ENCODE assay signal across 1 cellular context in the genomic region with DNA sequence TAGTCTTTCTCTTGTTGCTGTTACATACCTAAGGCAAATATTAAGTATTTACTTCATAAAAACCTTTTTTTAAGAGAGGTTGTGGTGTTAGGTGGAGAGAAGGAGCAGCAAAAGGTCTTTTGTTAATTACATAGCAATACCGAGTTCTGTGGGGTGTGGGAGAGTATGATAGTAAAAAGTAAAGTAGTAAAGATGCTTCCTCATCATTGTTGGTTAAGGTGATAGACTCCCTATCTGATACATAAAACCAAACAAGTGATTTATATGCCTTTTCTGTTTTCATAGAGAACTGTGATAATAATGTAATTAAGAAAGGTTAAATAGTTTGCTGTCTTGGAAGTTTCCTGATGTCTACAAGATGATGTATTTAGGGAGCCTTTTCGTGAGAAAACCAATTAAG.
TF ChIP-seq lines count a peak whose summit lies in the region.

No MANE protein-coding gene starts in this region.

TF ChIP-seq in WTC11, 78 proteins besides CTCF, POLR2A, EP300 and RAD21 (continued from another document):
- TF ChIP-seq ZNF281 (CRISPR knock-in tag; IDR thresholded peaks at IDR 0.05) = no peak
- TF ChIP-seq GRHL2 (CRISPR knock-in tag; IDR thresholded peaks at IDR 0.05; ENCODE audit: insufficient replicate concordance, severe bottlenecking) = no peak
- TF ChIP-seq AFF4 (CRISPR knock-in tag; IDR thresholded peaks at IDR 0.05; ENCODE audit: borderline replicate concordance) = no peak
- TF ChIP-seq CREM (CRISPR knock-in tag; IDR thresholded peaks at IDR 0.05) = no peak
- no peak for TF ChIP-seq ZNF263 (CRISPR knock-in tag; IDR thresholded peaks at IDR 0.05; ENCODE audit: low read depth)
- no peak for TF ChIP-seq EMX1 (CRISPR knock-in tag; IDR thresholded peaks at IDR 0.05)
- no peak for TF ChIP-seq ZNF396 (CRISPR knock-in tag; IDR thresholded peaks at IDR 0.05; ENCODE audit: borderline replicate concordance)
- no peak for TF ChIP-seq KAT7 (CRISPR knock-in tag; IDR thresholded peaks at IDR 0.05; ENCODE audit: borderline replicate concordance)
- TF ChIP-seq NR2C2 (CRISPR knock-in tag; IDR thresholded peaks at IDR 0.05) = no peak
- no peak for TF ChIP-seq ERG (CRISPR knock-in tag; IDR thresholded peaks at IDR 0.05)
- no peak for TF ChIP-seq ZNF671 (CRISPR knock-in tag; IDR thresholded peaks at IDR 0.05)
- TF ChIP-seq ZNF416 (CRISPR knock-in tag; IDR thresholded peaks at IDR 0.05) = no peak
- no peak for TF ChIP-seq RELA (CRISPR knock-in tag; IDR thresholded peaks at IDR 0.05; ENCODE audit: borderline replicate concordance)
- TF ChIP-seq SOX15 (CRISPR knock-in tag; IDR thresholded peaks at IDR 0.05) = no peak
- no peak for TF ChIP-seq CBFB (CRISPR knock-in tag; IDR thresholded peaks at IDR 0.05; ENCODE audit: low read depth)
